In the genomic region with DNA sequence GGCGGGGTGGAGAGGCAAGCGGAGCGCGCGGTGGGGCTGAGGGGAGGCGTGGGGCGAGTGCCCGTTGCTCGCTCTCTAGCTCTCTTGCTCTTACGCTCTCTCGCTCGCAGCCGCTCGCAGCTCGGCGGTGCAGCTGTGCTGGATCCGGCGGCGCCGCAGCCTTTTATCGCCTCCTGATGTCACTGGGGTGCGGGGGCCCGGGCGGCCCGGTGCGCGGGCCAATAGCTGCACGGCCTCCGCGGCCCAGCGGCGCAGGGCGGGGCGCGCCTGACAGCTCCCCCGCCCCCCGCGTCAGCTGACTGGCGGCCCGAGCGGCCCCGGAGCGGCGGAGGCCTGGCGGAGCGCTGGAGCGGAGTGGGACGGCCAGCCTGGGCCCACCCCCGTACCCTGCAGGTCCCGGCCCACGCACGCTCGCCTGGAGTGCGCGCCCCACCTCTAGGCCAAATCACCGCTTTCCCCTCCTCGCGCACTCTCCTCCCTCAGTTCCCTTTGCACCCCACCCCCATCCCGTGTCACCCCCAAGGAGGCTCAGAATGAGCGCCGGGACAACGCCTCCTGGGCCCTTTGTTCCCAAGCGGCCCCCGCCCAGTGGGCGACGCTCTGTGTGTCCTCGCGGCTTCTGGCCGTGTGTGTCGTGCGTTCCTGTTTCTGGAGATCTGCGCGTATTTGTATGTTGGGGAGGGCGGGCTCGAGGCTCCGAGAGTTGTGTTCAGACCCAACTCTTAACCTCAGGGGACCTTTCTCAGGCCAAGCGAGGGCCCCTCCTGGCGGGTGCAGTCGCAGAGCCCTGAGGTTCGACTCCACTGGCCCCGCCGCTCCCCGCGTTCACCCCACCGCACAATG, we compare ENCODE assay signal across 8 cellular contexts. TPM values are rescaled to one million over a fixed set of nuclear protein-coding genes. Genes with fewer than 3 reads are reported as not detected.
DNase-seq lines count a peak whose midpoint lies in the region; ATAC-seq and TF ChIP-seq lines count a peak whose summit lies in the region.

A gene (minus strand): TSS at position 137 of the 843 bp plus-strand sequence. CDS start 386 bp downstream, outside the sequence.

- peak in 1 of 5 experiments; percentile 33 for TF ChIP-seq CTCF in tibial nerve (IDR thresholded peaks at IDR 0.05)

- ATAC-seq in HG02884 (IDR thresholded peaks at IDR 0.05; ENCODE audit: unreplicated experiment) = peak; percentile 51

- H3K23ac ChIP-seq in neuronal stem cell (ENCODE audit: low read depth, low read length, poor library complexity) = peak within 1 kb of the TSS; percentile 26

- H3K36me3 ChIP-seq in neuronal stem cell (replicated peaks in 1 of 2; ENCODE audit: control insufficient read depth in 2 of 2, insufficient read depth in 2 of 2, low read length in 2 of 2) (no peaks in the 10 kb centered on the region), tibial nerve (peaks cover 0 to 10% (median 0%) of the 10 kb centered on the region in 3 donors)

- peak within 1 kb of the TSS; percentile 97 for H3K4me2 ChIP-seq in neuronal stem cell (ENCODE audit: insufficient read depth, low read length, poor library complexity, severe bottlenecking)

- peak within 1 kb of the TSS; percentile 99 for H2AFZ ChIP-seq in neuronal stem cell (ENCODE audit: low read length)

- H2BK15ac ChIP-seq in neuronal stem cell (ENCODE audit: low read length) = peak within 1 kb of the TSS; percentile 32

- peak within 1 kb of the TSS; percentile 96 for H3K18ac ChIP-seq in neuronal stem cell (ENCODE audit: low read length)

- H3K36me3 Mint-ChIP-seq in activated naive CD8-positive, alpha-beta T cell treated with anti-CD3 and anti-CD28 coated beads for 36 hours = no peaks in the 10 kb centered on the region

- peak within 1 kb of the TSS; percentile 85 for H3K14ac ChIP-seq in neuronal stem cell (ENCODE audit: low read length)

- H4K8ac ChIP-seq in neuronal stem cell (ENCODE audit: low read depth, low read length) = no peak within 1 kb of the TSS

- peak within 1 kb of the TSS; percentile 43 for H2BK5ac ChIP-seq in neuronal stem cell (ENCODE audit: low read length)

- H3K9me3 ChIP-seq in neuronal stem cell (replicated peaks in 1 of 2; ENCODE audit: control insufficient read depth in 2 of 2, insufficient read depth in 1 of 2, low read depth in 1 of 2, low read length in 2 of 2) (peaks cover 0 to 2% of the 10 kb centered on the region in 2 donors), tibial nerve (no peaks in the 10 kb centered on the region)

- H3K27me3 Mint-ChIP-seq in activated naive CD8-positive, alpha-beta T cell treated with anti-CD3 and anti-CD28 coated beads for 36 hours = peaks cover 94% of the 10 kb centered on the region

- H3K79me1 ChIP-seq in neuronal stem cell (ENCODE audit: low read depth, low read length) = no peaks in the 10 kb centered on the region

- peak in 1 of 2 donors; percentile 99 for TF ChIP-seq EP300 in tibial nerve (IDR thresholded peaks at IDR 0.05)

- H3K4me1 ChIP-seq in neuronal stem cell (ENCODE audit: control insufficient read depth in 2 of 2, insufficient read depth in 1 of 2, low read depth in 1 of 2, low read length in 2 of 2) (peaks cover 6 to 23% of the 10 kb centered on the region in 2 donors), tibial nerve (peaks cover 0 to 62% (median 7%) of the 10 kb centered on the region in 4 donors)

- H2BK12ac ChIP-seq in neuronal stem cell (ENCODE audit: low read length) = peak within 1 kb of the TSS; percentile 73

- peak within 1 kb of the TSS; percentile 60 for H3K4me3 Mint-ChIP-seq in activated naive CD8-positive, alpha-beta T cell treated with anti-CD3 and anti-CD28 coated beads for 36 hours

- H3K9me3 Mint-ChIP-seq in activated naive CD8-positive, alpha-beta T cell treated with anti-CD3 and anti-CD28 coated beads for 36 hours = no peaks in the 10 kb centered on the region

- DNase-seq in NCI-H82 (lab: John Stamatoyannopoulos, UW) = peak; percentile 80
- no peak for DNase-seq in NCI-H82 treated with DMSO at 0.1 percent for 48 hours (lab: John Stamatoyannopoulos, UW; ENCODE audit: unreplicated experiment)
- peak; percentile 37 for DNase-seq in NCI-H460 (ENCODE audit: extremely low read depth, low read depth)
- DNase-seq in activated naive CD8-positive, alpha-beta T cell treated with anti-CD3 and anti-CD28 coated beads for 36 hours = peak; percentile 70
- DNase-seq in glomerular endothelial cell (ENCODE audit: extremely low read depth, low read depth, low spot score) = peak; percentile 9
- peak; percentile 91 for DNase-seq in neuronal stem cell (ENCODE audit: low spot score)
- DNase-seq in tibial nerve (ENCODE audit: low spot score in 2 of 2) = peak; percentile 91 to 92

- no peak within 1 kb of the TSS for H3K27ac Mint-ChIP-seq in activated naive CD8-positive, alpha-beta T cell treated with anti-CD3 and anti-CD28 coated beads for 36 hours

- H2AK5ac ChIP-seq in neuronal stem cell (ENCODE audit: low read depth, low read length) = peak within 1 kb of the TSS; percentile 86

- peak within 1 kb of the TSS; percentile 83 for H3K9ac ChIP-seq in neuronal stem cell (ENCODE audit: low read depth, low read length, poor library complexity)

- H3K27me3 ChIP-seq in neuronal stem cell (ENCODE audit: control insufficient read depth in 3 of 3, insufficient read depth in 3 of 3, low read depth in 1 of 3, low read length in 3 of 3) (peaks cover 53 to 100% (median 86%) of the 10 kb centered on the region in 3 experiments), tibial nerve (peaks cover 2 to 39% of the 10 kb centered on the region in 2 donors)

- peak within 1 kb of the TSS; percentile 38 to 83 for H3K4me3 ChIP-seq in neuronal stem cell (ENCODE audit: low read length in 2 of 2)
- peak within 1 kb of the TSS; percentile 46 to 87 (median 63) for H3K4me3 ChIP-seq in tibial nerve

- WGBS in neuronal stem cell (ENCODE audit: extremely low coverage in 2 of 2, insufficient read length in 2 of 2, insufficient replicate concordance in 1 of 2), 2 donors = no CpG with 5 or more reads among the region's 85 CpGs
- 1% methylated on average over 30 to 76 of the region's 85 CpGs for WGBS in tibial nerve, 2 donors

- peaks cover 3% of the 10 kb centered on the region for H3K4me1 Mint-ChIP-seq in activated naive CD8-positive, alpha-beta T cell treated with anti-CD3 and anti-CD28 coated beads for 36 hours

- H4K91ac ChIP-seq in neuronal stem cell (ENCODE audit: low read depth, low read length, poor library complexity) = no peak within 1 kb of the TSS

- H3K27ac ChIP-seq in neuronal stem cell (replicated peaks; ENCODE audit: low read length) (peak within 1 kb of the TSS; percentile 55), tibial nerve (peak within 1 kb of the TSS; percentile 80 to 97 (median 90))

- TF ChIP-seq POLR2A in tibial nerve (IDR thresholded peaks at IDR 0.05) = peak; percentile 93

- no peak within 1 kb of the TSS for H3K4ac ChIP-seq in neuronal stem cell (ENCODE audit: low read length)

- H2BK120ac ChIP-seq in neuronal stem cell (ENCODE audit: low read depth, low read length) = no peak within 1 kb of the TSS

RNA-seq across cellular contexts. Expression of the gene that starts here (rescaled TPM):
- total RNA-seq in NCI-H460 (2014; rRNA removed; shearing (Covaris generic)) = 0.09 TPM in 1 of 2 replicates, not detected in the other
- polyA plus RNA-seq in NCI-H460 (2014; cell fraction: nucleus; rRNA removed) = not detected in 2 replicates
- not detected for total RNA-seq in activated naive CD8-positive, alpha-beta T cell treated with anti-CD3 and anti-CD28 coated beads for 36 hours
- total RNA-seq in glomerular endothelial cell (2.3 and 3.0 TPM in 2 replicates), tibial nerve (10 to 100 TPM; 58.3 to 93.6 (median 88.7) TPM)
- 1.4 TPM for polyA plus RNA-seq in neuronal stem cell (2013, experiment 1 of 2)
- polyA plus RNA-seq in neuronal stem cell (2013, experiment 2 of 2) = 1.6 TPM

Comparison
In these comparisons a context has a peak if more than half of its experiments do, and no peak if none do; other contexts are left out.
1. RNA of the gene that starts here (total RNA-seq): 58.3 to 93.6 TPM in tibial nerve; 2.3 to 3.0 TPM in glomerular endothelial cell, 0.09 TPM in NCI-H460 and not detected in activated naive CD8-positive, alpha-beta T cell treated with anti-CD3 and anti-CD28 coated beads for 36 hours; every median in the first group is over 10 times any median in the second.
2. Peak in DNase-seq in NCI-H460; RNA of the gene not detected or under 1 TPM.
3. Peak in DNase-seq in activated naive CD8-positive, alpha-beta T cell treated with anti-CD3 and anti-CD28 coated beads for 36 hours; RNA of the gene not detected or under 1 TPM.